ENCODE assay signal across 10 cellular contexts in genomic region chr16:70706948-70707465, GRCh38. TPM values are rescaled to one million over a fixed set of nuclear protein-coding genes. Genes with fewer than 3 reads are reported as not detected.
DNase-seq lines count a peak whose midpoint lies in the region; ATAC-seq, FAIRE-seq and TF ChIP-seq lines count a peak whose summit lies in the region.
"Had no signal": no experiment of that assay in that cellular context is flagged by ENCODE, and none has a peak within 500 bp of the region (broad histone marks: within the 10 kb centered on the region; RNA-seq: fewer than 3 reads in every experiment).

No MANE protein-coding gene starts in this region.

- ATAC-seq in heart right ventricle: peak in 4 of 8 donors; percentile 7 to 48 (median 28)
- ATAC-seq in GM18868 (IDR thresholded peaks at IDR 0.05; ENCODE audit: unreplicated experiment): no peak
- no peak for ATAC-seq in HG03457 (IDR thresholded peaks at IDR 0.05; ENCODE audit: unreplicated experiment)

- no peaks in the 10 kb centered on the region for H3K36me3 ChIP-seq in ascending aorta
- H3K36me3 ChIP-seq in heart right ventricle: peaks cover 0 to 6% (median 0%) of the 10 kb centered on the region in 9 donors
- peaks cover 0 to 84% (median 4%) of the 10 kb centered on the region in 6 donors for H3K36me3 ChIP-seq in spleen

- no peak for TF ChIP-seq POLR2A in H54 (IDR thresholded peaks at IDR 0.05; ENCODE audit: low read depth, low read length)
- TF ChIP-seq POLR2A in spleen (IDR thresholded peaks at IDR 0.05): no peak

- peak; percentile 38 for FAIRE-seq in H54 (lab: Jason Lieb, UNC)

- H3K4me3 ChIP-seq in ascending aorta: no peak overlapping the region
- peak overlapping the region in 1 of 10 donors; percentile 6 for H3K4me3 ChIP-seq in heart right ventricle
- no peak overlapping the region for H3K4me3 ChIP-seq in spleen
- H3K4me3 ChIP-seq: lung had no signal

- DNase-seq in H54 (ENCODE audit: insufficient read length, low spot score): peak; percentile 74
- DNase-seq in ascending aorta (ENCODE audit: low spot score in 2 of 2): no peak
- DNase-seq in heart right ventricle: no peak
- DNase-seq in spleen: no peak
- no peak for DNase-seq in KG1 (lab: John Stamatoyannopoulos, UW)
- DNase-seq in effector CD4-positive, alpha-beta T cell: no peak
- DNase-seq: NCI-H1092 had no signal

- peaks cover 16 to 44% of the 10 kb centered on the region in 2 donors for H3K4me1 ChIP-seq in ascending aorta
- H3K4me1 ChIP-seq in heart right ventricle: peaks cover 18 to 57% (median 33%) of the 10 kb centered on the region in 9 donors
- peaks cover 23 to 100% (median 86%) of the 10 kb centered on the region in 6 donors for H3K4me1 ChIP-seq in spleen

- intact Hi-C loops in ascending aorta (cut with DNase I): loop anchor here (1.0 kb wide), 1 partner anchor 8 kb away; no protein-coding TSS in a partner anchor
- intact Hi-C loops in heart right ventricle (cut with DNase I): no loop called here
- intact Hi-C loops in spleen (cut with DNase I; ENCODE audit: low total_unique reads): no loop called here

- H3K27me3 ChIP-seq in ascending aorta (no peaks in the 10 kb centered on the region), heart right ventricle (no peaks in the 10 kb centered on the region), spleen (replicated peaks in 1 of 7) (no peaks in the 10 kb centered on the region)

- 35 to 49% methylated on average over 7 of the region's 7 CpGs for WGBS in heart right ventricle, 2 donors
- WGBS in spleen, 5 donors: 61 to 83% (median 66%) methylated on average over 7 of the region's 7 CpGs

- TF ChIP-seq CTCF in ascending aorta (IDR thresholded peaks at IDR 0.05) (no peak), heart right ventricle (IDR thresholded peaks at IDR 0.05) (no peak), spleen (IDR thresholded peaks at IDR 0.05 in 8 of 11, conservative IDR thresholded peaks at IDR 0.05 in 3 of 11) (no peak)

- H3K9me3 ChIP-seq in ascending aorta: no peaks in the 10 kb centered on the region
- H3K9me3 ChIP-seq in heart right ventricle: no peaks in the 10 kb centered on the region
- H3K9me3 ChIP-seq in spleen: no peaks in the 10 kb centered on the region

- H3K27ac ChIP-seq in ascending aorta (peak overlapping the region; percentile 91 to 96), heart right ventricle (peak overlapping the region in 7 of 10 donors; percentile 21 to 56 (median 41)), spleen (peak overlapping the region in 7 of 8 donors; percentile 54 to 87 (median 73))

RNA-seq across cellular contexts. Expression of gene MTSS2, which starts 21.2 kb away (rescaled TPM):
- total RNA-seq in ascending aorta (98.6 TPM), heart right ventricle (100 to 1,000 TPM in 2 of 10 donors, 10 to 100 TPM in 8; 39.8 to 121 (median 62.1) TPM), spleen (100 to 1,000 TPM in 3 of 7 donors, 10 to 100 TPM in 4; 40.6 to 116 (median 94.6) TPM)
- polyA plus RNA-seq in heart right ventricle (10 to 100 TPM; 39.0 to 39.7 TPM), spleen (10 to 100 TPM in 2 of 3 donors, 1 to 10 TPM in 1; 9.0 to 66.7 (median 12.2) TPM)

Comparison
In these comparisons a context has a peak if more than half of its experiments do, and no peak if none do; other contexts are left out.
1. H3K27ac ChIP-seq: peak in every context shown above with its lines; median percentile 94 in ascending aorta; 73 in spleen; 41 in heart right ventricle.